ENCODE assay signal across 8 cellular contexts in the genomic region with DNA sequence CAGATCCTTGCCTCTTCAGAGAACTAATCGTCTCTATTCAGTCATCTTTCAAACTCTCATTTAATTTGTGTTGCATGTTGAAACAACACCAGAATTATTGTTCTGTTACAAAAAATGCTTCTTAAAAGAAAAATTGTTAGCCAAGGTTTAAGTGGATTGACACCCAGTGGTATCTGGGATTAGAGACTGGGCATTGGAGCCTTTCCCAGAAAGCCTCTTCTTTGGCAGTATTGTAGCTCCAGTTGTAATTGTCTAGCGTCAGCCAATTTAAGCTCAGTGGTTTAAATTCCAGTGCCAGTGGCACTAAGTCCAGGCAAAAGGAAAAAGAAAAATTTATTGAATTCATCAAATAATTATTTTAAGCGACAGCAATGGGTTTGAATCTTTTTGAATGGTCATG. TPM values are rescaled to one million over a fixed set of nuclear protein-coding genes. Genes with fewer than 3 reads are reported as not detected.
DNase-seq lines count a peak whose midpoint lies in the region; ATAC-seq, FAIRE-seq and TF ChIP-seq lines count a peak whose summit lies in the region.

No MANE protein-coding gene starts in this region.

- no peak for FAIRE-seq in H1 (lab: Jason Lieb, UNC)

- H3K27ac ChIP-seq in MM.1S (ENCODE audit: low read length) (no peak overlapping the region), H1 (ENCODE audit: low read depth, low read length) (no peak overlapping the region)

- H3K9me3 Mint-ChIP-seq in natural killer cell treated with Interleukin-12 subunit alpha and Interleukin-12 subunit beta and Interleukin-15 and Interleukin-18, amount 100 ng/mL, for 72 hours = no peaks in the 10 kb centered on the region

- H3K27me3 ChIP-seq in MM.1S (replicated peaks; ENCODE audit: insufficient read depth, low read length) (no peaks in the 10 kb centered on the region), H1 (replicated peaks in 1 of 4; ENCODE audit: control insufficient read depth in 3 of 4, extremely low read depth in 1 of 4, insufficient read depth in 3 of 4, low read length in 3 of 4) (no peaks in the 10 kb centered on the region)

- H3K27me3 Mint-ChIP-seq in natural killer cell treated with Interleukin-12 subunit alpha and Interleukin-12 subunit beta and Interleukin-15 and Interleukin-18, amount 100 ng/mL, for 72 hours = no peaks in the 10 kb centered on the region

- no peak overlapping the region for H2BK15ac ChIP-seq in H1 (ENCODE audit: low read length)

- no peak for TF ChIP-seq RAD21 in H1 (IDR thresholded peaks at IDR 0.05 in 1 of 2, conservative IDR thresholded peaks at IDR 0.05 in 1 of 2; ENCODE audit: low read depth in 2 of 2, low read length in 2 of 2)

- peak overlapping the region; percentile 99 for H3K4me3 Mint-ChIP-seq in natural killer cell treated with Interleukin-12 subunit alpha and Interleukin-12 subunit beta and Interleukin-15 and Interleukin-18, amount 100 ng/mL, for 72 hours

- no peak overlapping the region for H2BK120ac ChIP-seq in H1 (replicated peaks; ENCODE audit: low read depth, low read length)

- H2BK5ac ChIP-seq in H1 (ENCODE audit: low read depth, low read length) = no peak overlapping the region

- H2BK12ac ChIP-seq in H1 (ENCODE audit: low read depth, low read length) = no peak overlapping the region

- WGBS in H1 (ENCODE audit: extremely low coverage in 1 of 2, insufficient coverage in 1 of 2, insufficient read length in 1 of 2, insufficient replicate concordance in 2 of 2, low coverage in 1 of 2, low lambda C conversion rate in 2 of 2, missing lambda C conversion rate in 1 of 2), 2 experiments = 77% methylated on average over 3 of the region's 3 CpGs; no CpG with 5 or more reads in 1 of the 2 experiments

- H4K91ac ChIP-seq in H1 (replicated peaks; ENCODE audit: insufficient read length, low read length) = no peak overlapping the region

- H2AFZ ChIP-seq in MM.1S (ENCODE audit: low read length) (peak overlapping the region; percentile 96), H1 (ENCODE audit: low read length) (no peak overlapping the region)

- peaks cover 4% of the 10 kb centered on the region; the same call in 1 of the 2 replicates for H3F3A ChIP-seq in MM.1S (ENCODE audit: insufficient read depth, low read length)

- no peak overlapping the region for H4K5ac ChIP-seq in H1 (ENCODE audit: insufficient read length, low read depth, low read length)

- no peak overlapping the region for H4K8ac ChIP-seq in H1 (ENCODE audit: extremely low read depth, insufficient read depth, low read length)

- H3K56ac ChIP-seq in H1 (replicated peaks; ENCODE audit: insufficient read length, low read depth, low read length) = no peak overlapping the region

- DNase-seq in Ammon's horn (ENCODE audit: low spot score) (peak; percentile 56), MM.1S (no peak), H1 (ENCODE audit: low read depth in 1 of 2, low spot score in 2 of 2) (no peak), NCI-H748 (lab: John Stamatoyannopoulos, UW; ENCODE audit: unreplicated experiment) (no peak)
- no peak for DNase-seq in natural killer cell treated with Interleukin-12 subunit alpha and Interleukin-12 subunit beta and Interleukin-15 and Interleukin-18, amount 100 ng/mL, for 72 hours (ENCODE audit: low spot score)
- DNase-seq in stimulated activated CD8-positive, alpha-beta memory T cell treated with anti-CD3 and anti-CD28 coated beads, Interleukin-4, amount 100 ng/mL, for 48 hours = no peak

- H2BK20ac ChIP-seq in H1 (ENCODE audit: low read length) = no peak overlapping the region

- H3K14ac ChIP-seq in H1 (ENCODE audit: insufficient read length) = no peak overlapping the region

- H3K79me2 ChIP-seq in MM.1S (ENCODE audit: low read length) = peaks cover 8% of the 10 kb centered on the region; the same call in 1 of the 2 replicates
- H3K79me2 ChIP-seq in H1 (ENCODE audit: control insufficient read depth in 1 of 2, insufficient read depth in 2 of 2, low read length in 2 of 2) = no peaks in the 10 kb centered on the region

- H3K4me3 ChIP-seq in MM.1S (ENCODE audit: low read length) (peak overlapping the region; percentile 91), H1 (ENCODE audit: extremely low read depth in 1 of 4, insufficient read depth in 2 of 4, low read depth in 3 of 4, low read length in 4 of 4) (peak overlapping the region; percentile 77 to 96 (median 88); a peak in 7 of 8 replicates)

- TF ChIP-seq POLR2A in H1 (IDR thresholded peaks at IDR 0.05; ENCODE audit: control extremely low read depth in 1 of 2, low read depth in 2 of 2, low read length in 2 of 2) = no peak

- POLR2A ChIA-PET in H1 (lab: Charles Lee; ENCODE audit: partially characterized antibody) = interaction anchor here (1.7 kb wide), 1 partner anchor 81 kb away, joined by 8 read pairs; no protein-coding TSS in a partner anchor

- no peak overlapping the region for H3K18ac ChIP-seq in H1 (ENCODE audit: extremely low read depth, low read length)

- H3K79me1 ChIP-seq in H1 (ENCODE audit: low read depth, low read length) = no peaks in the 10 kb centered on the region

- H3K4me2 ChIP-seq in MM.1S (ENCODE audit: low read depth, low read length) = peak overlapping the region; percentile 92
- peak overlapping the region; percentile 61 to 85 for H3K4me2 ChIP-seq in H1 (ENCODE audit: insufficient read depth in 1 of 2, low read depth in 2 of 2, low read length in 2 of 2)

- ATAC-seq in natural killer cell treated with Interleukin-12 subunit alpha and Interleukin-12 subunit beta and Interleukin-15 and Interleukin-18, amount 100 ng/mL, for 72 hours = no peak
- ATAC-seq in GM21717 (IDR thresholded peaks at IDR 0.05; ENCODE audit: unreplicated experiment) (no peak), GM21381 (IDR thresholded peaks at IDR 0.05; ENCODE audit: unreplicated experiment) (no peak)

- CTCF ChIA-PET in H1 (lab: Charles Lee; ENCODE audit: partially characterized antibody) = interaction anchor here (0.5 kb wide), 1 partner anchor 18 kb away, joined by 3 read pairs; no protein-coding TSS in a partner anchor

- H3K4me1 Mint-ChIP-seq in natural killer cell treated with Interleukin-12 subunit alpha and Interleukin-12 subunit beta and Interleukin-15 and Interleukin-18, amount 100 ng/mL, for 72 hours (ENCODE audit: low read depth in 2 of 2) = peaks cover 6 to 15% of the 10 kb centered on the region in 2 donors

- peaks cover 3% of the 10 kb centered on the region; the same call in 1 of the 2 replicates for H3K23me2 ChIP-seq in H1 (ENCODE audit: low read depth, low read length)

- H3K9me3 ChIP-seq in MM.1S (replicated peaks; ENCODE audit: insufficient read depth, low read length) = no peaks in the 10 kb centered on the region
- no peaks in the 10 kb centered on the region for H3K9me3 ChIP-seq in H1 (ENCODE audit: insufficient read depth in 2 of 2, low read depth in 1 of 2, low read length in 1 of 2)

- H4K20me1 ChIP-seq in MM.1S (ENCODE audit: insufficient read depth, low read length) = no peaks in the 10 kb centered on the region
- no peaks in the 10 kb centered on the region for H4K20me1 ChIP-seq in H1 (replicated peaks in 1 of 2; ENCODE audit: control insufficient read depth in 1 of 2, insufficient read depth in 2 of 2, low read length in 2 of 2)

- H3K9me2 ChIP-seq in MM.1S (replicated peaks; ENCODE audit: insufficient read depth, low read length) = no peaks in the 10 kb centered on the region

- H3K4me1 ChIP-seq in MM.1S (ENCODE audit: low read length) (peaks cover 6% of the 10 kb centered on the region; the same call in 1 of the 2 replicates), H1 (replicated peaks in 1 of 4; ENCODE audit: control insufficient read depth in 3 of 4, insufficient read depth in 4 of 4, low read length in 3 of 4) (no peaks in the 10 kb centered on the region)

- no peak for TF ChIP-seq EP300 in H1 (IDR thresholded peaks at IDR 0.05; ENCODE audit: borderline replicate concordance in 1 of 2, low read depth in 2 of 2, low read length in 2 of 2)

- peak overlapping the region; percentile 97 to 99 for H3K27ac Mint-ChIP-seq in natural killer cell treated with Interleukin-12 subunit alpha and Interleukin-12 subunit beta and Interleukin-15 and Interleukin-18, amount 100 ng/mL, for 72 hours

- H3K9ac ChIP-seq in MM.1S (ENCODE audit: low read length) (peak overlapping the region; percentile 72; the same call in 1 of the 2 replicates), H1 (replicated peaks in 1 of 4; ENCODE audit: extremely low read depth in 1 of 4, low read depth in 3 of 4, low read length in 3 of 4) (no peak overlapping the region; a peak in 1 of 7 replicates)

- H3K36me3 Mint-ChIP-seq in natural killer cell treated with Interleukin-12 subunit alpha and Interleukin-12 subunit beta and Interleukin-15 and Interleukin-18, amount 100 ng/mL, for 72 hours = peaks cover 7% of the 10 kb centered on the region

- no peak overlapping the region for H3K23ac ChIP-seq in H1 (ENCODE audit: insufficient read length)

- no peak overlapping the region for H3K4ac ChIP-seq in H1 (replicated peaks; ENCODE audit: insufficient read length, low read depth, low read length)

- H2AK5ac ChIP-seq in H1 (ENCODE audit: low read depth, low read length) = no peak overlapping the region

- no peak for TF ChIP-seq CTCF in MM.1S (IDR thresholded peaks at IDR 0.05; ENCODE audit: low read length)
- no peak for TF ChIP-seq CTCF in H1 (IDR thresholded peaks at IDR 0.05; ENCODE audit: control extremely low read depth in 1 of 3, insufficient read depth in 1 of 3, low read depth in 1 of 3, low read length in 3 of 3)

- H3K36me3 ChIP-seq in MM.1S (replicated peaks; ENCODE audit: insufficient read depth, low read length) (no peaks in the 10 kb centered on the region), H1 (ENCODE audit: control insufficient read depth in 2 of 4, insufficient read depth in 4 of 4, low read length in 3 of 4) (no peaks in the 10 kb centered on the region)

RNA-seq across cellular contexts. Expression of gene CCDC28A, which starts 0.8 kb away (rescaled TPM):
- total RNA-seq in H1 (2021; fragmentation: NEBNext Ultra II Directional; extraction: Animal tissue kit (Norgen Biotek cat#: 25700)) = 12.1 and 13.6 TPM in 2 replicates
- 4.7 and 9.6 TPM in 2 replicates for polyA plus RNA-seq in H1 (2011; rRNA removed)
- 10.2 TPM for polyA plus RNA-seq in H1 (2011; cell fraction: cytosol; rRNA removed)
- polyA plus RNA-seq in H1 (2011; cell fraction: nucleus; rRNA removed) = 1.6 TPM
- polyA plus RNA-seq in H1 (2012, experiment 1 of 2) = 10.7 to 17.1 TPM (median 11.4 TPM) in 4 replicates
- 3.0 TPM for polyA plus RNA-seq in H1 (2012, experiment 2 of 2)
- 10.3 TPM for polyA plus RNA-seq in H1 (2013, experiment 1 of 2)
- polyA plus RNA-seq in H1 (2013, experiment 2 of 2) = 10.0 TPM
- polyA minus RNA-seq in H1 (2011; rRNA and poly(A)+ RNA removed) = 2.1 and 6.1 TPM in 2 replicates
- 3.7 TPM for polyA minus RNA-seq in H1 (2011; cell fraction: cytosol; rRNA and poly(A)+ RNA removed)
- polyA minus RNA-seq in H1 (2011; cell fraction: nucleus; rRNA and poly(A)+ RNA removed) = 2.1 TPM
- 10 to 100 TPM; 13.5 to 16.4 TPM for total RNA-seq in natural killer cell treated with Interleukin-12 subunit alpha and Interleukin-12 subunit beta and Interleukin-15 and Interleukin-18, amount 100 ng/mL, for 72 hours

RNA-seq across cellular contexts. Expression of gene ECT2L, which starts 21.5 kb away (rescaled TPM):
- not detected in 2 replicates for total RNA-seq in H1 (2021; fragmentation: NEBNext Ultra II Directional; extraction: Animal tissue kit (Norgen Biotek cat#: 25700))
- not detected in 2 replicates for polyA plus RNA-seq in H1 (2011; rRNA removed)
- polyA plus RNA-seq in H1 (2011; cell fraction: cytosol; rRNA removed) = not detected
- polyA plus RNA-seq in H1 (2011; cell fraction: nucleus; rRNA removed) = not detected
- 0.04 to 0.08 TPM in 2 of 4 replicates, not detected in the others for polyA plus RNA-seq in H1 (2012, experiment 1 of 2)
- polyA plus RNA-seq in H1 (2012, experiment 2 of 2) = not detected
- polyA plus RNA-seq in H1 (2013, experiment 1 of 2) = not detected
- not detected for polyA plus RNA-seq in H1 (2013, experiment 2 of 2)
- not detected in 2 replicates for polyA minus RNA-seq in H1 (2011; rRNA and poly(A)+ RNA removed)
- not detected for polyA minus RNA-seq in H1 (2011; cell fraction: cytosol; rRNA and poly(A)+ RNA removed)
- not detected for polyA minus RNA-seq in H1 (2011; cell fraction: nucleus; rRNA and poly(A)+ RNA removed)
- not detected for total RNA-seq in natural killer cell treated with Interleukin-12 subunit alpha and Interleukin-12 subunit beta and Interleukin-15 and Interleukin-18, amount 100 ng/mL, for 72 hours
